1 cellular context compared by ENCODE assay signal in genomic region chr11:1351278-1351937, GRCh38.
A peak's percentile ranks its signal among the peaks of the same experiment; 100 is the strongest.
TF ChIP-seq lines count a peak whose summit lies in the region.

No MANE protein-coding gene starts in this region.

TF ChIP-seq in H1, 55 proteins besides CTCF, POLR2A, EP300 and RAD21:
- TF ChIP-seq KDM1A (IDR thresholded peaks at IDR 0.05; ENCODE audit: borderline replicate concordance, low read length) = no peak
- TF ChIP-seq CHD7 (IDR thresholded peaks at IDR 0.05; ENCODE audit: insufficient replicate concordance, low read length) = no peak
- TF ChIP-seq HDAC2 (IDR thresholded peaks at IDR 0.05; ENCODE audit: borderline replicate concordance in 1 of 2, low read depth in 2 of 2, low read length in 2 of 2) = no peak
- peak; percentile 96 for TF ChIP-seq TBP (IDR thresholded peaks at IDR 0.05; ENCODE audit: low read depth, low read length)
- peak; percentile 99 for TF ChIP-seq POLR2AphosphoS5 (IDR thresholded peaks at IDR 0.05; ENCODE audit: low read depth, low read length)
- peak; percentile 99 for TF ChIP-seq TAF7 (optimal IDR thresholded peaks at IDR 0.05; ENCODE audit: borderline replicate concordance, low read depth, low read length)
- peak; percentile 43; the same call in 1 of the 2 replicates for TF ChIP-seq SP1 (IDR thresholded peaks at IDR 0.05; ENCODE audit: low read depth, low read length)
- TF ChIP-seq RFX5 (IDR thresholded peaks at IDR 0.05; ENCODE audit: borderline replicate concordance, low read depth, low read length) = no peak
- TF ChIP-seq GTF2F1 (IDR thresholded peaks at IDR 0.05; ENCODE audit: borderline replicate concordance, low read depth, low read length) = peak; percentile 97
